In genomic region chr9:133127340-133127981, GRCh38 we compare ENCODE assay signal across 12 cellular contexts. TPM values are rescaled to one million over a fixed set of nuclear protein-coding genes. Genes with fewer than 3 reads are reported as not detected.
DNase-seq lines count a peak whose midpoint lies in the region; ATAC-seq and TF ChIP-seq lines count a peak whose summit lies in the region.
"Had no signal": no experiment of that assay in that cellular context is flagged by ENCODE, and none has a peak within 500 bp of the region (broad histone marks: within the 10 kb centered on the region; RNA-seq: fewer than 3 reads in every experiment).

No MANE protein-coding gene starts in this region.

- peak overlapping the region; percentile 91 for H3K27ac ChIP-seq in cingulate gyrus (ENCODE audit: low read depth, low read length)
- H3K27ac ChIP-seq in uterus, result peak overlapping the region; percentile 61 to 80
- H3K27ac ChIP-seq: neutrophil had no signal

- no peaks in the 10 kb centered on the region for H3K27me3 ChIP-seq in uterus

- TF ChIP-seq CTCF in uterus (IDR thresholded peaks at IDR 0.05), result no peak

- no peaks in the 10 kb centered on the region for H3K9me3 ChIP-seq in uterus
- H3K9me3 ChIP-seq: neutrophil, thoracic aorta had no signal

- no peak for DNase-seq in Right ventricle myocardium inferior (ENCODE audit: missing footprints)
- no peak for DNase-seq in cardiac septum (ENCODE audit: low spot score)
- peak; percentile 69 for DNase-seq in mucosa of gallbladder (ENCODE audit: low spot score)
- DNase-seq in uterus, result peak; percentile 46 to 65
- DNase-seq in AML-193 (lab: John Stamatoyannopoulos, UW), result no peak
- no peak for DNase-seq in AG08396 (ENCODE audit: low spot score)
- no peak for DNase-seq in SK-N-DZ (ENCODE audit: low spot score)
- DNase-seq: endodermal cell, SHP77 treated with DMSO at 0.1 percent for 48 hours had no signal

- intact Hi-C loops in Right ventricle myocardium inferior (cut with DNase I) (no loop called here), cardiac septum (cut with DNase I) (no loop called here), uterus (cut with DNase I; ENCODE audit: low total_unique reads) (no loop called here)

- no peaks in the 10 kb centered on the region for H3K36me3 ChIP-seq in uterus
- H3K36me3 ChIP-seq: neutrophil, thoracic aorta had no signal

- peak; percentile 54 for ATAC-seq in Right ventricle myocardium inferior

- TF ChIP-seq POLR2A in uterus (IDR thresholded peaks at IDR 0.05), result no peak

- H3K4me3 ChIP-seq in uterus, result no peak overlapping the region

- peaks cover 0 to 18% of the 10 kb centered on the region in 2 donors for H3K4me1 ChIP-seq in uterus

RNA-seq across cellular contexts. Expression of gene RALGDS, which starts 6.4 kb away (rescaled TPM):
- total RNA-seq in Right ventricle myocardium inferior, result 33.7 TPM
- total RNA-seq in cardiac septum, result 23.9 TPM
- 50.7 TPM for total RNA-seq in mucosa of gallbladder
- total RNA-seq in uterus, result 10 to 100 TPM; 14.1 to 67.9 (median 30.3) TPM
- 211 and 229 TPM in 2 replicates for polyA plus RNA-seq in SK-N-DZ (2014; cell fraction: cytosol; rRNA removed)
- polyA plus RNA-seq in SK-N-DZ (2014; cell fraction: nucleus; rRNA removed), result 616 and 634 TPM in 2 replicates

RNA-seq across cellular contexts. Expression of gene GBGT1, which starts 36.3 kb away (rescaled TPM):
- total RNA-seq in Right ventricle myocardium inferior, result 8.2 TPM
- total RNA-seq in cardiac septum, result 4.6 TPM
- total RNA-seq in mucosa of gallbladder, result 26.5 TPM
- total RNA-seq in uterus, result 10 to 100 TPM in 2 of 4 donors, 1 to 10 TPM in 2; 3.5 to 28.5 (median 9.8) TPM
- 2.5 and 5.4 TPM in 2 replicates for polyA plus RNA-seq in SK-N-DZ (2014; cell fraction: cytosol; rRNA removed)
- polyA plus RNA-seq in SK-N-DZ (2014; cell fraction: nucleus; rRNA removed), result 6.9 and 7.7 TPM in 2 replicates

Comparison
In these comparisons a context has a peak if more than half of its experiments do, and no peak if none do; other contexts are left out.
1. DNase-seq: peak in mucosa of gallbladder (single experiment) and uterus (2 of 2); none in Right ventricle myocardium inferior (single experiment), cardiac septum (single experiment), AML-193 (0 of 2), AG08396 (single experiment) and SK-N-DZ (single experiment).